Comparison of ENCODE assay signal across 8 cellular contexts in genomic region chr12:125533434-125534029, GRCh38.
DNase-seq lines count a peak whose midpoint lies in the region; ATAC-seq and TF ChIP-seq lines count a peak whose summit lies in the region.

No MANE protein-coding gene starts in this region.

- H3K27ac ChIP-seq in MM.1S (ENCODE audit: low read length) (no peak overlapping the region), thyroid gland (no peak overlapping the region)

- intact Hi-C loops in thyroid gland (cut with DNase I) = loop anchor here (10.0 kb wide), 1 partner anchor 151 kb away; no protein-coding TSS in a partner anchor

- peak; percentile 58 for TF ChIP-seq CTCF in MM.1S (IDR thresholded peaks at IDR 0.05; ENCODE audit: low read length)
- TF ChIP-seq CTCF in thyroid gland (IDR thresholded peaks at IDR 0.05) = peak in 5 of 6 experiments; percentile 12 to 35 (median 24)

- no peaks in the 10 kb centered on the region for H3K9me2 ChIP-seq in MM.1S (replicated peaks; ENCODE audit: insufficient read depth, low read length)

- H3F3A ChIP-seq in MM.1S (ENCODE audit: insufficient read depth, low read length) = no peaks in the 10 kb centered on the region

- H4K20me1 ChIP-seq in MM.1S (ENCODE audit: insufficient read depth, low read length) = no peaks in the 10 kb centered on the region

- H3K79me2 ChIP-seq in MM.1S (ENCODE audit: low read length) = no peaks in the 10 kb centered on the region

- 11 to 14% methylated on average over 14 to 26 of the region's 29 CpGs for WGBS in thyroid gland, 2 donors

- H3K9ac ChIP-seq in MM.1S (ENCODE audit: low read length) = no peak overlapping the region
- no peak overlapping the region for H3K9ac ChIP-seq in adipocyte (ENCODE audit: low read length)

- H3K36me3 ChIP-seq in MM.1S (replicated peaks; ENCODE audit: insufficient read depth, low read length) (no peaks in the 10 kb centered on the region), adipocyte (ENCODE audit: control insufficient read depth, insufficient read depth, low read length, severe bottlenecking) (no peaks in the 10 kb centered on the region), thyroid gland (no peaks in the 10 kb centered on the region)

- TF ChIP-seq POLR2A in thyroid gland (IDR thresholded peaks at IDR 0.05) = no peak

- DNase-seq in D341Med (ENCODE audit: low spot score) = peak; percentile 87
- no peak for DNase-seq in MM.1S
- DNase-seq in adipocyte (ENCODE audit: low read depth) = peak; percentile 64
- peak; percentile 6 for DNase-seq in iris pigment epithelial cell (ENCODE audit: low read depth)
- peak; percentile 3 to 12 for DNase-seq in thyroid gland
- DNase-seq in NCI-H2107 (lab: John Stamatoyannopoulos, UW) = no peak

- H3K27me3 ChIP-seq in MM.1S (replicated peaks; ENCODE audit: insufficient read depth, low read length) = no peaks in the 10 kb centered on the region
- H3K27me3 ChIP-seq in adipocyte (replicated peaks; ENCODE audit: control insufficient read depth, insufficient read depth, low read length) = peaks cover 13% of the 10 kb centered on the region
- no peaks in the 10 kb centered on the region for H3K27me3 ChIP-seq in thyroid gland

- no peak overlapping the region for H3K4me3 ChIP-seq in MM.1S (ENCODE audit: low read length)
- H3K4me3 ChIP-seq in adipocyte (ENCODE audit: low read length) = no peak overlapping the region
- H3K4me3 ChIP-seq in thyroid gland (replicated peaks in 1 of 3) = no peak overlapping the region

- H3K9me3 ChIP-seq in MM.1S (replicated peaks; ENCODE audit: insufficient read depth, low read length) = no peaks in the 10 kb centered on the region
- H3K9me3 ChIP-seq in adipocyte (ENCODE audit: control insufficient read depth, low read length) = no peaks in the 10 kb centered on the region
- H3K9me3 ChIP-seq in thyroid gland = no peaks in the 10 kb centered on the region

- H2AFZ ChIP-seq in MM.1S (ENCODE audit: low read length) = no peak overlapping the region

- H3K4me1 ChIP-seq in MM.1S (ENCODE audit: low read length) (no peaks in the 10 kb centered on the region), adipocyte (ENCODE audit: control insufficient read depth, insufficient read depth, low read length) (no peaks in the 10 kb centered on the region), thyroid gland (peaks cover 0 to 3% of the 10 kb centered on the region in 2 donors)

- H3K4me2 ChIP-seq in MM.1S (ENCODE audit: low read depth, low read length) = no peak overlapping the region

- ATAC-seq in GM19397 (IDR thresholded peaks at IDR 0.05; ENCODE audit: unreplicated experiment) = peak; percentile 78
- ATAC-seq in GM21825 (IDR thresholded peaks at IDR 0.05; ENCODE audit: unreplicated experiment) = no peak

Comparison
In these comparisons a context has a peak if more than half of its experiments do, and no peak if none do; other contexts are left out.
1. DNase-seq: peak in D341Med (single experiment), adipocyte (single experiment), iris pigment epithelial cell (single experiment) and thyroid gland (2 of 2); none in MM.1S (single experiment) and NCI-H2107 (single experiment).